8 cellular contexts compared by ENCODE assay signal in the genomic region with DNA sequence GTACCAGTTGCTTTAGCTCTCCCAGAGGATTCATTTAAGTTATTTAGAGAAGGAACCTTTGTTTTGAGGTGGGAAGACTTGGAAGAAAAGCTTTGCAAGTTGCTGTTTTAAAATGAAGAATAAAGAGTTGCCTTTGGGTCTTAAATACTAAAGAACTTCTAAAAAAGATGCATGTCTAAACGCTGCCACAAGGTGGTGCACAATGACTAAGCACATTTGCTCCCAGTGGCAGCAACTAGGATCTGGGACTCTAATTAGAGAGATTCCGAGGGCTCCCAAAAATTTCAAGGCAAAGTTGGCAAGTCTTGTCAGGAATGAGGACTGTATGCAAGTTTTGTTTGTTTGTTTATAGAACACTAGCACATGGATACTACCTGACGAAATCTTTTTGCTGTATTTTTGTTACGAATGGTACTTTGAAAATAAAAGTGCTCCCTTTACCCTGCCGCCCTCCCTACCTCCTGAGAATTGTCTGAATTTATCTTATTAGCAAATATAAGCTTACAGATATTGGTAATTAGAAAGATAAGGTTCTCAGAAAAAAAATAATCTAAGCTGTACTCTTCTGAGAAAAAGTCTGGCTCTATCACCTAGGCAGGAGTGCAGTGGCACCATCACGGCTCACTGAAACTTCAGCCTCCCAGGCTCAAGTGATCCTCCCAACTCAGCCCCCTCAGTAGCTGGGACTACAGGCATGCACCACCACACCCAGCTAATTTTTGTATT.
DNase-seq lines count a peak whose midpoint lies in the region; ATAC-seq, FAIRE-seq and TF ChIP-seq lines count a peak whose summit lies in the region.

No MANE protein-coding gene starts in this region.

- H3K4me1 ChIP-seq in BE2C (no peaks in the 10 kb centered on the region), adipocyte (ENCODE audit: control insufficient read depth, insufficient read depth, low read length) (no peaks in the 10 kb centered on the region), rectal smooth muscle tissue (ENCODE audit: control insufficient read depth, insufficient read depth, low read length) (no peaks in the 10 kb centered on the region)

- DNase-seq in BE2C (peak; percentile 39), KG1 (lab: John Stamatoyannopoulos, UW) (peak; percentile 26), RCC 7860 (ENCODE audit: low spot score) (peak; percentile 27), adipocyte (ENCODE audit: low read depth) (peak; percentile 90), left cardiac atrium (peak; percentile 42), cerebellar nuclear complex (lab: John Stamatoyannopoulos, UW) (no peak)

- H3K36me3 ChIP-seq in BE2C (no peaks in the 10 kb centered on the region), adipocyte (ENCODE audit: control insufficient read depth, insufficient read depth, low read length, severe bottlenecking) (no peaks in the 10 kb centered on the region), rectal smooth muscle tissue (ENCODE audit: control insufficient read depth, insufficient read depth, low read length) (no peaks in the 10 kb centered on the region)

- intact Hi-C loops in left cardiac atrium (cut with DNase I): loop anchor here (5.0 to 10.0 kb wide), 4 partner anchors 214 to 1009 kb away; no protein-coding TSS in a partner anchor

- peak; percentile 73 for ATAC-seq in GM18868 (IDR thresholded peaks at IDR 0.05; ENCODE audit: unreplicated experiment)
- ATAC-seq in left cardiac atrium: peak; percentile 72 to 76

- peak; percentile 71 for TF ChIP-seq CTCF in BE2C (IDR thresholded peaks at IDR 0.05; ENCODE audit: low read depth, low read length)

- no peaks in the 10 kb centered on the region for H3K9me3 ChIP-seq in BE2C
- no peaks in the 10 kb centered on the region for H3K9me3 ChIP-seq in adipocyte (ENCODE audit: control insufficient read depth, low read length)

- peak; percentile 43 for FAIRE-seq in RCC 7860 (lab: Jason Lieb, UNC)

- peak overlapping the region; percentile 73 for H3K9ac ChIP-seq in adipocyte (ENCODE audit: low read length)
- H3K9ac ChIP-seq in rectal smooth muscle tissue (ENCODE audit: low read length): no peak overlapping the region

- H3K27me3 ChIP-seq in BE2C: no peaks in the 10 kb centered on the region
- H3K27me3 ChIP-seq in adipocyte (replicated peaks; ENCODE audit: control insufficient read depth, insufficient read depth, low read length): no peaks in the 10 kb centered on the region
- no peaks in the 10 kb centered on the region for H3K27me3 ChIP-seq in rectal smooth muscle tissue (ENCODE audit: control insufficient read depth, insufficient read depth, low read length)

- H3K27ac ChIP-seq in rectal smooth muscle tissue (ENCODE audit: low read depth, low read length): no peak overlapping the region

- H3K4me3 ChIP-seq in BE2C (ENCODE audit: low read depth, low read length) (no peak overlapping the region), adipocyte (ENCODE audit: low read length) (peak overlapping the region; percentile 70), rectal smooth muscle tissue (ENCODE audit: low read length) (peak overlapping the region; percentile 42)

Comparison
In these comparisons a context has a peak if more than half of its experiments do, and no peak if none do; other contexts are left out.
1. DNase-seq: peak in BE2C (single experiment), KG1 (single experiment), RCC 7860 (single experiment), adipocyte (single experiment) and left cardiac atrium (single experiment); none in cerebellar nuclear complex (0 of 2).